24 cellular contexts compared by ENCODE assay signal in genomic region chr18:39496986-39497385, GRCh38.
A peak's percentile ranks its signal among the peaks of the same experiment; 100 is the strongest.
DNase-seq lines count a peak whose midpoint lies in the region; ATAC-seq, FAIRE-seq and TF ChIP-seq lines count a peak whose summit lies in the region.
"Had no signal": no experiment of that assay in that cellular context is flagged by ENCODE, and none has a peak within 500 bp of the region (broad histone marks: within the 10 kb centered on the region; RNA-seq: fewer than 3 reads in every experiment).

No MANE protein-coding gene starts in this region.

- no peak overlapping the region for H2BK12ac ChIP-seq in H1 (ENCODE audit: low read depth, low read length)

- no peaks in the 10 kb centered on the region for H3K9me3 ChIP-seq in HepG2 (ENCODE audit: low read length)
- H3K9me3 ChIP-seq in right lobe of liver = no peaks in the 10 kb centered on the region
- no peaks in the 10 kb centered on the region for H3K9me3 ChIP-seq in IMR-90 (ENCODE audit: control insufficient read depth, insufficient read depth, low read length)
- no peaks in the 10 kb centered on the region for H3K9me3 ChIP-seq in H1 (ENCODE audit: insufficient read depth in 2 of 2, low read depth in 1 of 2, low read length in 1 of 2)
- H3K9me3 ChIP-seq: BE2C, BLaER1 had no signal

- TF ChIP-seq EP300 in HepG2 (IDR thresholded peaks at IDR 0.05; ENCODE audit: low read depth in 2 of 2, low read length in 2 of 2) = no peak
- no peak for TF ChIP-seq EP300 in HepG2 (CRISPR knock-in tag; IDR thresholded peaks at IDR 0.05; ENCODE audit: borderline replicate concordance)
- TF ChIP-seq EP300 in H1 (IDR thresholded peaks at IDR 0.05; ENCODE audit: borderline replicate concordance in 1 of 2, low read depth in 2 of 2, low read length in 2 of 2) = no peak

- no peak overlapping the region for H2BK15ac ChIP-seq in IMR-90 (ENCODE audit: low read depth, low read length)
- no peak overlapping the region for H2BK15ac ChIP-seq in H1 (ENCODE audit: low read length)

- in situ Hi-C loops in HepG2 (cut with HindIII; ENCODE audit: extremely low pct_ligation_motif_present, low pct_unique_long_range_greater_than_20kb) = no loop called here
- in situ Hi-C loops in IMR-90 (cut with MboI; ENCODE audit: low sequenced_read_pairs) = no loop called here

- no peak overlapping the region for H3K27ac ChIP-seq in HepG2 (ENCODE audit: extremely low read length, insufficient read depth, low read length)
- no peak overlapping the region for H3K27ac ChIP-seq in right lobe of liver
- H3K27ac ChIP-seq in IMR-90 (ENCODE audit: insufficient read depth, low read length) = no peak overlapping the region
- H3K27ac ChIP-seq in H1 (ENCODE audit: low read depth, low read length) = no peak overlapping the region
- H3K27ac ChIP-seq: 22Rv1, BLaER1 had no signal

- intact Hi-C loops in HepG2 (cut with micrococcal nuclease; ENCODE audit: unreplicated experiment) (no loop called here), right lobe of liver (cut with DNase I) (no loop called here), IMR-90 (cut with micrococcal nuclease) (no loop called here)

- no peak overlapping the region for H3K14ac ChIP-seq in IMR-90 (replicated peaks; ENCODE audit: low read depth, low read length)
- H3K14ac ChIP-seq in H1 (ENCODE audit: insufficient read length) = no peak overlapping the region

- CTCF ChIA-PET in HepG2 (lab: Yijun Ruan, JAX; ENCODE audit: low intra/inter-chr PET ratio, low total read pairs) = no interaction called here
- CTCF ChIA-PET in IMR-90 (lab: Yijun Ruan, JAX) = no interaction called here
- CTCF ChIA-PET in H1 (lab: Charles Lee; ENCODE audit: partially characterized antibody) = no interaction called here

- H2BK20ac ChIP-seq in IMR-90 (ENCODE audit: low read depth, low read length) = no peak overlapping the region
- no peak overlapping the region for H2BK20ac ChIP-seq in H1 (ENCODE audit: low read length)

- no peaks in the 10 kb centered on the region for H3K9me1 ChIP-seq in IMR-90 (ENCODE audit: insufficient read depth, low read length)

- H3K4me1 ChIP-seq in HepG2 (ENCODE audit: insufficient read depth, low read length) (peaks cover 20% of the 10 kb centered on the region), right lobe of liver (no peaks in the 10 kb centered on the region), IMR-90 (ENCODE audit: control insufficient read depth, insufficient read depth, low read length) (no peaks in the 10 kb centered on the region), H1 (replicated peaks in 1 of 4; ENCODE audit: control insufficient read depth in 3 of 4, insufficient read depth in 4 of 4, low read length in 3 of 4) (peaks cover 0 to 5% (median 1%) of the 10 kb centered on the region in 4 experiments; a peak in 2 of 7 replicates)
- H3K4me1 ChIP-seq: BE2C, BLaER1 had no signal

- no peak overlapping the region for H2BK5ac ChIP-seq in IMR-90 (ENCODE audit: low read depth, low read length, poor library complexity, severe bottlenecking)
- no peak overlapping the region for H2BK5ac ChIP-seq in H1 (ENCODE audit: low read depth, low read length)

- no peaks in the 10 kb centered on the region for H3K23me2 ChIP-seq in H1 (ENCODE audit: low read depth, low read length)

- H2AK5ac ChIP-seq in IMR-90 (ENCODE audit: low read depth, low read length) = no peak overlapping the region
- no peak overlapping the region for H2AK5ac ChIP-seq in H1 (ENCODE audit: low read depth, low read length)

- TF ChIP-seq POLR2A in HepG2 (IDR thresholded peaks at IDR 0.05; ENCODE audit: insufficient read depth in 1 of 2, low read depth in 2 of 2, low read length in 2 of 2) (no peak), right lobe of liver (IDR thresholded peaks at IDR 0.05) (no peak), IMR-90 (IDR thresholded peaks at IDR 0.05; ENCODE audit: low read depth, low read length) (no peak), H1 (IDR thresholded peaks at IDR 0.05; ENCODE audit: control extremely low read depth in 1 of 2, low read depth in 2 of 2, low read length in 2 of 2) (no peak)

- no peaks in the 10 kb centered on the region for H3K27me3 ChIP-seq in HepG2 (ENCODE audit: control insufficient read depth in 1 of 2, insufficient read depth in 2 of 2, low read length in 2 of 2)
- no peaks in the 10 kb centered on the region for H3K27me3 ChIP-seq in right lobe of liver
- H3K27me3 ChIP-seq in IMR-90 (ENCODE audit: control insufficient read depth, insufficient read depth, low read length) = no peaks in the 10 kb centered on the region
- H3K27me3 ChIP-seq in H1 (replicated peaks in 1 of 4; ENCODE audit: control insufficient read depth in 3 of 4, extremely low read depth in 1 of 4, insufficient read depth in 3 of 4, low read length in 3 of 4) = no peaks in the 10 kb centered on the region
- H3K27me3 ChIP-seq: BE2C, BLaER1 had no signal

- H4K91ac ChIP-seq in IMR-90 (ENCODE audit: insufficient read depth, low read depth, low read length) (no peak overlapping the region), H1 (replicated peaks; ENCODE audit: insufficient read length, low read length) (peak overlapping the region; percentile 33)

- DNase-seq in HepG2 (ENCODE audit: low spot score) (no peak), right lobe of liver (no peak), IMR-90 (no peak), H1 (ENCODE audit: low read depth in 1 of 2, low spot score in 2 of 2) (no peak), SKM-1 treated with dmso at 0.1 percent for 144 hours (lab: John Stamatoyannopoulos, UW; ENCODE audit: unreplicated experiment) (no peak), DMS153 treated with DMSO at 0.1 percent for 48 hours (lab: John Stamatoyannopoulos, UW; ENCODE audit: unreplicated experiment) (no peak), occipital lobe (lab: John Stamatoyannopoulos, UW) (no peak)
- DNase-seq: ACHN; BE2C; C1 segment of cervical spinal cord; CD4-positive, alpha-beta memory T cell; CD4-positive, CD25-positive, alpha-beta regulatory T cell; CD8-positive, alpha-beta memory T cell; COR-L47; DMS53; DMS79; DND-41; EL; GDM1 had no signal

- no peak overlapping the region for H2AK9ac ChIP-seq in IMR-90 (replicated peaks; ENCODE audit: low read depth, low read length, poor library complexity)

- no peak overlapping the region for H2BK120ac ChIP-seq in IMR-90 (ENCODE audit: low read depth, low read length)
- H2BK120ac ChIP-seq in H1 (replicated peaks; ENCODE audit: low read depth, low read length) = no peak overlapping the region

- dilution Hi-C loops in IMR-90 (cut with HindIII; ENCODE audit: low sequenced_read_pairs, unreplicated experiment) = no loop called here

- H4K8ac ChIP-seq in IMR-90 (ENCODE audit: low read depth in 2 of 2, low read length in 2 of 2) (no peak overlapping the region), H1 (ENCODE audit: extremely low read depth, insufficient read depth, low read length) (no peak overlapping the region)

- H3K4me2 ChIP-seq in HepG2 (ENCODE audit: low read depth, low read length) = no peak overlapping the region
- H3K4me2 ChIP-seq in IMR-90 (ENCODE audit: low read depth, low read length) = no peak overlapping the region
- H3K4me2 ChIP-seq in H1 (ENCODE audit: insufficient read depth in 1 of 2, low read depth in 2 of 2, low read length in 2 of 2) = no peak overlapping the region
- H3K4me2 ChIP-seq: BLaER1 had no signal

- H3K36me3 ChIP-seq in HepG2 (replicated peaks in 1 of 2; ENCODE audit: control insufficient read depth in 1 of 2, insufficient read depth in 2 of 2, low read length in 2 of 2) (no peaks in the 10 kb centered on the region), right lobe of liver (no peaks in the 10 kb centered on the region), IMR-90 (ENCODE audit: control insufficient read depth, insufficient read depth, low read length) (no peaks in the 10 kb centered on the region), H1 (ENCODE audit: control insufficient read depth in 2 of 4, insufficient read depth in 4 of 4, low read length in 3 of 4) (no peaks in the 10 kb centered on the region; a peak in 1 of 8 replicates)
- H3K36me3 ChIP-seq: BE2C, BLaER1 had no signal

- FAIRE-seq in HepG2 (lab: Jason Lieb, UNC) = no peak
- no peak for FAIRE-seq in H1 (lab: Jason Lieb, UNC)
- FAIRE-seq: GM12878, GM12892, GM18507 had no signal

- H3K4me3 ChIP-seq in HepG2 (replicated peaks in 1 of 3; ENCODE audit: insufficient read depth in 1 of 3, low read depth in 2 of 3, low read length in 3 of 3) = no peak overlapping the region
- H3K4me3 ChIP-seq in right lobe of liver = no peak overlapping the region
- no peak overlapping the region for H3K4me3 ChIP-seq in IMR-90 (ENCODE audit: insufficient read depth, low read depth, low read length)
- H3K4me3 ChIP-seq in H1 (ENCODE audit: extremely low read depth in 1 of 4, insufficient read depth in 2 of 4, low read depth in 3 of 4, low read length in 4 of 4) = no peak overlapping the region
- H3K4me3 ChIP-seq: BLaER1, GM12878 had no signal

- H3K4ac ChIP-seq in IMR-90 (ENCODE audit: low read depth, low read length) (no peak overlapping the region), H1 (replicated peaks; ENCODE audit: insufficient read length, low read depth, low read length) (no peak overlapping the region)

- 85% methylated on average over 4 of the region's 4 CpGs for WGBS in HepG2 (ENCODE audit: low lambda C conversion rate)
- WGBS in right lobe of liver (ENCODE audit: insufficient coverage, low coverage, low lambda C conversion rate, missing lambda C conversion rate) = 65% methylated on average over 4 of the region's 4 CpGs
- no CpG with 5 or more reads among the region's 4 CpGs for WGBS in IMR-90 (ENCODE audit: extremely low coverage in 2 of 2, insufficient read length in 1 of 2), 2 experiments
- WGBS in H1 (ENCODE audit: extremely low coverage in 1 of 2, insufficient coverage in 1 of 2, insufficient read length in 1 of 2, insufficient replicate concordance in 2 of 2, low coverage in 1 of 2, low lambda C conversion rate in 2 of 2, missing lambda C conversion rate in 1 of 2), 2 experiments = 78% methylated on average over 4 of the region's 4 CpGs; no CpG with 5 or more reads in 1 of the 2 experiments

- no peaks in the 10 kb centered on the region for H3K79me2 ChIP-seq in HepG2 (ENCODE audit: insufficient read depth, low read length)
- H3K79me2 ChIP-seq in H1 (ENCODE audit: control insufficient read depth in 1 of 2, insufficient read depth in 2 of 2, low read length in 2 of 2) = no peaks in the 10 kb centered on the region

- H3K56ac ChIP-seq in IMR-90 (ENCODE audit: extremely low read depth, insufficient read depth, low read length) = no peak overlapping the region
- no peak overlapping the region for H3K56ac ChIP-seq in H1 (replicated peaks; ENCODE audit: insufficient read length, low read depth, low read length)

- TF ChIP-seq CTCF in HepG2 (CRISPR knock-in tag; IDR thresholded peaks at IDR 0.05) = no peak
- TF ChIP-seq CTCF in right lobe of liver (IDR thresholded peaks at IDR 0.05) = no peak
- no peak for TF ChIP-seq CTCF in IMR-90 (conservative IDR thresholded peaks at IDR 0.05; ENCODE audit: low read depth, low read length)
- TF ChIP-seq CTCF in H1 (IDR thresholded peaks at IDR 0.05; ENCODE audit: control extremely low read depth in 1 of 3, insufficient read depth in 1 of 3, low read depth in 1 of 3, low read length in 3 of 3) = no peak

- POLR2A ChIA-PET in HepG2 (lab: Yijun Ruan, JAX) (no interaction called here), IMR-90 (lab: Charles Lee; ENCODE audit: unreplicated experiment) (interaction anchor here (0.6 kb wide), 1 partner anchor 15 kb away, joined by 3 read pairs; no protein-coding TSS in a partner anchor), H1 (lab: Charles Lee; ENCODE audit: partially characterized antibody) (no interaction called here)

- no peaks in the 10 kb centered on the region for H4K20me1 ChIP-seq in HepG2 (ENCODE audit: insufficient read depth, low read length)
- H4K20me1 ChIP-seq in IMR-90 (ENCODE audit: insufficient read depth, low read length) = no peaks in the 10 kb centered on the region
- no peaks in the 10 kb centered on the region for H4K20me1 ChIP-seq in H1 (replicated peaks in 1 of 2; ENCODE audit: control insufficient read depth in 1 of 2, insufficient read depth in 2 of 2, low read length in 2 of 2)
- H4K20me1 ChIP-seq: BLaER1 had no signal

- BruUV-seq in HepG2 (replicated peaks; lab: Mats Ljungman, UMichigan) (no TSS peak), IMR-90 (replicated peaks; lab: Mats Ljungman, UMichigan) (no TSS peak)

- H4K5ac ChIP-seq in IMR-90 (ENCODE audit: low read depth, low read length) = no peak overlapping the region
- H4K5ac ChIP-seq in H1 (ENCODE audit: insufficient read length, low read depth, low read length) = no peak overlapping the region

- no peak for ATAC-seq in HepG2
- ATAC-seq in right lobe of liver = no peak
- ATAC-seq in IMR-90 (ENCODE audit: low read depth) = no peak
- ATAC-seq: GM12878 had no signal

- H3K18ac ChIP-seq in IMR-90 (ENCODE audit: low read depth, low read length) = no peak overlapping the region
- no peak overlapping the region for H3K18ac ChIP-seq in H1 (ENCODE audit: extremely low read depth, low read length)

- no peaks in the 10 kb centered on the region for H3K79me1 ChIP-seq in IMR-90 (ENCODE audit: low read depth in 1 of 2, low read length in 2 of 2)
- H3K79me1 ChIP-seq in H1 (ENCODE audit: low read depth, low read length) = no peaks in the 10 kb centered on the region

- no peak for TF ChIP-seq RAD21 in HepG2 (CRISPR knock-in tag; IDR thresholded peaks at IDR 0.05)
- no peak for TF ChIP-seq RAD21 in IMR-90 (IDR thresholded peaks at IDR 0.05; ENCODE audit: low read length)
- TF ChIP-seq RAD21 in H1 (IDR thresholded peaks at IDR 0.05 in 1 of 2, conservative IDR thresholded peaks at IDR 0.05 in 1 of 2; ENCODE audit: low read depth in 2 of 2, low read length in 2 of 2) = no peak

- H2AFZ ChIP-seq in HepG2 (ENCODE audit: low read length) (no peak overlapping the region), IMR-90 (replicated peaks; ENCODE audit: low read length, poor library complexity) (no peak overlapping the region), H1 (ENCODE audit: low read length) (no peak overlapping the region)

- H3K9ac ChIP-seq in HepG2 (ENCODE audit: insufficient read depth, low read depth, low read length) (no peak overlapping the region), IMR-90 (ENCODE audit: low read depth, low read length) (no peak overlapping the region), H1 (replicated peaks in 1 of 4; ENCODE audit: extremely low read depth in 1 of 4, low read depth in 3 of 4, low read length in 3 of 4) (no peak overlapping the region)
- H3K9ac ChIP-seq: BLaER1 had no signal

- no peak overlapping the region for H3K23ac ChIP-seq in IMR-90 (ENCODE audit: low read depth, low read length)
- no peak overlapping the region for H3K23ac ChIP-seq in H1 (ENCODE audit: insufficient read length)

Comparison
In these comparisons a context has a peak if more than half of its experiments do, and no peak if none do; other contexts are left out.
1. Of the 41 proteins assayed by ChIP-seq in both HepG2 and H1: peak only in HepG2: MAFK; only in H1: none; in both: none; in neither: 40.